ENCODE assay signal across 8 cellular contexts in the genomic region with DNA sequence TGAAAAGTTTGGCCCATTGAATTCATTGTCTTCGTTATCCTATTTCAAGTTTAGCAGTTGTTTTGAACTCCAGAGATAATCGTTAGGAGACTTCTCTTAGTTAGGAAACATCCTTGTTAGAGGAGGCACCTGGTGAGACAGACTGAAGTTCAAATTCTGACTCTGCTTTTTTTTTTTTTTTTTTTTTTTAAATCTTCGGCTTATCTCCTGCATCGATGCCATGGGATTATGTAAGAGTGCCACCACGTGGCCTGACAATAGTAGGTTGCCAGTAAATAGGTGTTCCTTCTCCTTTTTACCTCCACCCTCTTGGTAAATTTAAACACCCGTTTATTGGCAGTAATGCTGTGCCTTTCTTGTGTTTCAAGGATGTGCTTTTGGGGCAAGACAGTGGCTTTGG.
A peak's percentile ranks its signal among the peaks of the same experiment; 100 is the strongest.
DNase-seq lines count a peak whose midpoint lies in the region; ATAC-seq and TF ChIP-seq lines count a peak whose summit lies in the region.

No MANE protein-coding gene starts in this region.

- no peak overlapping the region for H3K4me3 Mint-ChIP-seq in progenitor cell of endocrine pancreas (ENCODE audit: low read depth)

- H3K27me3 Mint-ChIP-seq in progenitor cell of endocrine pancreas: no peaks in the 10 kb centered on the region

- H3K36me3 Mint-ChIP-seq in progenitor cell of endocrine pancreas (ENCODE audit: insufficient read depth): peaks cover 28% of the 10 kb centered on the region

- H3K27ac ChIP-seq in heart right ventricle: no peak overlapping the region

- H3K4me1 Mint-ChIP-seq in progenitor cell of endocrine pancreas (ENCODE audit: low read depth): peaks cover 7% of the 10 kb centered on the region

- intact Hi-C loops in heart right ventricle (cut with DNase I): no loop called here

- H3K4me1 ChIP-seq in heart right ventricle: peaks cover 0 to 20% (median 9%) of the 10 kb centered on the region in 9 donors

- TF ChIP-seq CTCF in GM12875 (IDR thresholded peaks at IDR 0.05; ENCODE audit: borderline replicate concordance, insufficient read depth, low read depth, low read length) (peak; percentile 42), choroid plexus epithelial cell (conservative IDR thresholded peaks at IDR 0.05; ENCODE audit: low read depth, low read length) (peak; percentile 39), progenitor cell of endocrine pancreas (IDR thresholded peaks at IDR 0.05; ENCODE audit: unreplicated experiment) (peak; percentile 44), heart right ventricle (IDR thresholded peaks at IDR 0.05) (peak in 3 of 9 donors; percentile 16 to 21 (median 20))

- peaks cover 6% of the 10 kb centered on the region for H3K9me3 Mint-ChIP-seq in progenitor cell of endocrine pancreas (ENCODE audit: low read depth)

- 42 to 43% methylated on average over 6 of the region's 6 CpGs for WGBS in heart right ventricle, 2 donors

- no peak for ATAC-seq in heart right ventricle

- DNase-seq in A172 (ENCODE audit: low spot score) (peak; percentile 41), NCI-H510A (lab: John Stamatoyannopoulos, UW) (peak; percentile 33), choroid plexus epithelial cell (ENCODE audit: low read depth) (peak; percentile 70), progenitor cell of endocrine pancreas (ENCODE audit: low spot score, unreplicated experiment) (no peak), heart right ventricle (no peak), GM03348 (ENCODE audit: low spot score) (no peak)
- DNase-seq in activated T-cell treated with anti-CD3 and anti-CD28 coated beads, Interleukin-2, amount 50 U/mL, for 48 hours: no peak

- no peaks in the 10 kb centered on the region for H3K36me3 ChIP-seq in heart right ventricle

- peaks cover 0 to 4% (median 0%) of the 10 kb centered on the region in 7 donors for H3K27me3 ChIP-seq in heart right ventricle

- peaks cover 0 to 7% (median 0%) of the 10 kb centered on the region in 11 donors for H3K9me3 ChIP-seq in heart right ventricle

- H3K4me3 ChIP-seq in GM12875 (ENCODE audit: low read depth, low read length) (no peak overlapping the region), choroid plexus epithelial cell (ENCODE audit: low read depth, low read length) (no peak overlapping the region), heart right ventricle (no peak overlapping the region)

- peak overlapping the region; percentile 62 for H3K27ac Mint-ChIP-seq in progenitor cell of endocrine pancreas

Comparison
In these comparisons a context has a peak if more than half of its experiments do, and no peak if none do; other contexts are left out.
1. DNase-seq: peak in A172 (single experiment), NCI-H510A (single experiment) and choroid plexus epithelial cell (single experiment); none in progenitor cell of endocrine pancreas (single experiment), heart right ventricle (0 of 2), GM03348 (single experiment) and activated T-cell treated with anti-CD3 and anti-CD28 coated beads, Interleukin-2, amount 50 U/mL, for 48 hours (0 of 2).